ENCODE assay signal across 2 cellular contexts in genomic region chr4:13902141-13902540, GRCh38.
A peak's percentile ranks its signal among the peaks of the same experiment; 100 is the strongest.
TF ChIP-seq lines count a peak whose summit lies in the region.

No MANE protein-coding gene starts in this region.

TF ChIP-seq in A549, 52 proteins besides CTCF, POLR2A, EP300 and RAD21 (continued from another document):
- TF ChIP-seq, protein P1, sequence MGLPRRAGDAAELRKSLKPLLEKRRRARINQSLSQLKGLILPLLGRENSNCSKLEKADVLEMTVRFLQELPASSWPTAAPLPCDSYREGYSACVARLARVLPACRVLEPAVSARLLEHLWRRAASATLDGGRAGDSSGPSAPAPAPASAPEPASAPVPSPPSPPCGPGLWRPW (IDR thresholded peaks at IDR 0.05) = no peak
- TF ChIP-seq ELK1 (IDR thresholded peaks at IDR 0.05; ENCODE audit: low read depth, low read length) = no peak
- no peak for TF ChIP-seq ESRRA (IDR thresholded peaks at IDR 0.05; ENCODE audit: borderline replicate concordance, low read length)

TF ChIP-seq in IMR-90, 13 proteins besides CTCF, POLR2A, EP300 and RAD21 (continued from another document):
- TF ChIP-seq MAFK (IDR thresholded peaks at IDR 0.05; ENCODE audit: low read depth, low read length) (peak; percentile 21; the same call in 1 of the 2 replicates), ELK1 (IDR thresholded peaks at IDR 0.05; ENCODE audit: borderline replicate concordance, low read depth, low read length) (no peak), CEBPB (IDR thresholded peaks at IDR 0.05; ENCODE audit: low read depth, low read length) (peak; percentile 45; the same call in 1 of the 2 replicates), USF2 (IDR thresholded peaks at IDR 0.05; ENCODE audit: low read depth, low read length) (no peak), BHLHE40 (IDR thresholded peaks at IDR 0.05; ENCODE audit: low read depth, low read length) (no peak), RFX5 (IDR thresholded peaks at IDR 0.05; ENCODE audit: low read depth, low read length) (no peak), MXI1 (IDR thresholded peaks at IDR 0.05; ENCODE audit: borderline replicate concordance, low read depth, low read length) (no peak), MAZ (IDR thresholded peaks at IDR 0.05; ENCODE audit: borderline replicate concordance, low read depth, low read length) (no peak)
